10 cellular contexts compared by ENCODE assay signal in the genomic region with DNA sequence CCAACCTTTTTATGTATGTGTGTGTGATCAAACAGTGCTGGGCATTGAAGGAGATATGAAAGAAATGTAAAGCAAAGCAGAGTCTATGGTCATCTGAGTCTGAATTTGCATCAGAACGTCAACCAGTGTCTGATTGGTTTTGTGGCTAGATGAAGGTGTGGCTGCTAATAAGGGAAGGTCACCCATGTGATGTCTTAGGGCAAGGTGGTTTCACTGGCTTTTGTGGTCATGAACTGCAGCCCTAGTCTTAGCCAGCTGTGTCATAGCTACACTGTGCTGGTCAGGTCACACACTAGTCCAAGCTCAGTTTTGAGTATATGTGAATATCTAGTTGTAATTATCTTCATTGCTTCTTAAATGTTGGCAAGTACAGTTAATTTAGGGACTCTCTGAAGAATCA.
DNase-seq lines count a peak whose midpoint lies in the region; ATAC-seq and TF ChIP-seq lines count a peak whose summit lies in the region.
"Had no signal": no experiment of that assay in that cellular context is flagged by ENCODE, and none has a peak within 500 bp of the region (broad histone marks: within the 10 kb centered on the region; RNA-seq: fewer than 3 reads in every experiment).

No MANE protein-coding gene starts in this region.

- CTCF ChIA-PET in activated CD4-positive, alpha-beta memory T cell treated with anti-CD3 and anti-CD28 coated beads for 36 hours (lab: Charles Lee), result no interaction called here

- no peaks in the 10 kb centered on the region for H3K9me3 Mint-ChIP-seq in activated CD4-positive, alpha-beta memory T cell treated with anti-CD3 and anti-CD28 coated beads for 36 hours
- peaks cover 4% of the 10 kb centered on the region for H3K9me3 Mint-ChIP-seq in endodermal cell
- H3K9me3 Mint-ChIP-seq: activated B cell treated with CpG ODN at 0.5 μM for 24 hours; central memory CD8-positive, alpha-beta T cell had no signal

- H3K9me3 ChIP-seq in mucosa of descending colon (no peaks in the 10 kb centered on the region), endodermal cell (ENCODE audit: control insufficient read depth, low read length) (no peaks in the 10 kb centered on the region)

- 80 to 92% methylated on average over 1 of the region's 1 CpG for whole genome bisulfite sequencing in endodermal cell (ENCODE audit: insufficient coverage in 1 of 2, insufficient read length in 1 of 2), 2 experiments

- H3K27ac ChIP-seq in endodermal cell (ENCODE audit: low read depth, low read length), result no peak overlapping the region

- ATAC-seq in GM18870 (IDR thresholded peaks at IDR 0.05; ENCODE audit: unreplicated experiment) (peak; percentile 84), GM21737 (IDR thresholded peaks at IDR 0.05; ENCODE audit: unreplicated experiment) (peak; percentile 94), HG03469 (IDR thresholded peaks at IDR 0.05; ENCODE audit: unreplicated experiment) (peak; percentile 86), mucosa of descending colon (peak; percentile 46)

- no peaks in the 10 kb centered on the region for H3K27me3 Mint-ChIP-seq in activated CD4-positive, alpha-beta memory T cell treated with anti-CD3 and anti-CD28 coated beads for 36 hours
- H3K27me3 Mint-ChIP-seq in endodermal cell (ENCODE audit: insufficient read depth), result no peaks in the 10 kb centered on the region
- H3K27me3 Mint-ChIP-seq: activated B cell treated with CpG ODN at 0.5 μM for 24 hours; central memory CD8-positive, alpha-beta T cell had no signal

- peaks cover 9% of the 10 kb centered on the region for H3K36me3 Mint-ChIP-seq in activated CD4-positive, alpha-beta memory T cell treated with anti-CD3 and anti-CD28 coated beads for 36 hours
- peaks cover 27% of the 10 kb centered on the region for H3K36me3 Mint-ChIP-seq in endodermal cell (ENCODE audit: low read depth)

- no peak overlapping the region for H3K27ac Mint-ChIP-seq in activated CD4-positive, alpha-beta memory T cell treated with anti-CD3 and anti-CD28 coated beads for 36 hours
- no peak overlapping the region for H3K27ac Mint-ChIP-seq in endodermal cell
- H3K27ac Mint-ChIP-seq: activated B cell treated with CpG ODN at 0.5 μM for 24 hours had no signal

- no peaks in the 10 kb centered on the region for H3K27me3 ChIP-seq in endodermal cell (ENCODE audit: control insufficient read depth, insufficient read depth, low read length, poor library complexity, severe bottlenecking)

- POLR2A ChIA-PET in activated CD4-positive, alpha-beta memory T cell treated with anti-CD3 and anti-CD28 coated beads for 36 hours (lab: Charles Lee), result no interaction called here

- H3K36me3 ChIP-seq in mucosa of descending colon (ENCODE audit: low read depth) (no peaks in the 10 kb centered on the region), endodermal cell (ENCODE audit: control insufficient read depth, insufficient read depth, low read length) (peaks cover 8% of the 10 kb centered on the region)

- H3K4me1 Mint-ChIP-seq in activated CD4-positive, alpha-beta memory T cell treated with anti-CD3 and anti-CD28 coated beads for 36 hours (ENCODE audit: low read depth), result peaks cover 20% of the 10 kb centered on the region
- H3K4me1 Mint-ChIP-seq in endodermal cell, result peaks cover 3% of the 10 kb centered on the region
- H3K4me1 Mint-ChIP-seq: activated B cell treated with CpG ODN at 0.5 μM for 24 hours; central memory CD8-positive, alpha-beta T cell had no signal

- DNase-seq in mucosa of descending colon, result no peak
- DNase-seq in nucleus accumbens (lab: John Stamatoyannopoulos, UW), result no peak
- no peak for DNase-seq in activated CD4-positive, alpha-beta memory T cell treated with anti-CD3 and anti-CD28 coated beads for 36 hours
- no peak for DNase-seq in endodermal cell
- DNase-seq in NCI-H146 treated with DMSO at 0.1 percent for 48 hours (lab: John Stamatoyannopoulos, UW; ENCODE audit: unreplicated experiment), result no peak
- DNase-seq: activated B cell treated with CpG ODN at 0.5 μM for 24 hours had no signal

- H3K4me3 ChIP-seq in mucosa of descending colon (no peak overlapping the region), endodermal cell (ENCODE audit: low read length) (no peak overlapping the region)

- intact Hi-C loops in mucosa of descending colon (cut with DNase I, micrococcal nuclease), result no loop called here
- intact Hi-C loops in activated CD4-positive, alpha-beta memory T cell treated with anti-CD3 and anti-CD28 coated beads for 36 hours (cut with micrococcal nuclease), result no loop called here

- no peak overlapping the region for H3K9ac ChIP-seq in endodermal cell (ENCODE audit: extremely low read depth, low read length, poor library complexity, severe bottlenecking)

- H3K4me1 ChIP-seq in mucosa of descending colon (ENCODE audit: low read depth) (no peaks in the 10 kb centered on the region), endodermal cell (ENCODE audit: control insufficient read depth, insufficient read depth, low read length) (no peaks in the 10 kb centered on the region)

- TF ChIP-seq CTCF in mucosa of descending colon (IDR thresholded peaks at IDR 0.05), result no peak
- TF ChIP-seq CTCF in endodermal cell (conservative IDR thresholded peaks at IDR 0.05), result no peak

- no peak overlapping the region for H3K4me3 Mint-ChIP-seq in activated CD4-positive, alpha-beta memory T cell treated with anti-CD3 and anti-CD28 coated beads for 36 hours
- no peak overlapping the region for H3K4me3 Mint-ChIP-seq in endodermal cell
- H3K4me3 Mint-ChIP-seq: activated B cell treated with CpG ODN at 0.5 μM for 24 hours; central memory CD8-positive, alpha-beta T cell had no signal
